Comparison of ENCODE assay signal across 15 cellular contexts in the genomic region with DNA sequence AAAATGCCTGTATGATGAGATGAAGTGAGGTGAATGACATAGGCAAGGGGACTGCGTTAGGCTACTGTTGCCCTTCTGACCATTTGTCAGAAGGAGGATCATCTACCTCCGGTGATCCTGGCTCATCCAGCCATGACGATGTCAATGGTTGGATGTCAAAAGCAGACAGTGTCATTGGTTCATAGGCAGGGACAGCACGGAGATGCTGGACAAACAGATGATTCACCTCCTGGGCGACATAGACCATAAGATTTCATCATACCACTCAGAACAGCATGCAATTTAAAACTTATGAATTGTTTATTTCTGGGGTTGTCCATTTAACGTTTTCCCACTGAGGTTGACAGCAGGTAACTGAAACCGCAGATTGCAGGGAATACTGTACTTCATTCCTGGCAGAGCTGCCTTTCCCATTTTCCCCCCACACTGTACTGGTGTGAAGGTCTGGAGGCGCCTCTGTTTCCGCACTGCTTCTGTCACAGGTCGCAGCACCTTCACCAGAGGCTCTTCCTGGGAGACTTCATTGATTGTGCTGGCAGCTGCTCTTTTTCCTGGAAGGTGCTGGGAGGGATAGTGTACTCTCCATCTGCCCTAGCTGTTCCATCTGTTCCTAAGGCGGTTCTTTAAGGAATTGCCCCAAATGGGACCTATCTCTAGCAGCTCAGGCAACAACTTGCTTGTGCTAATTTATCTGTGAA. TPM values are rescaled to one million over a fixed set of nuclear protein-coding genes. Genes with fewer than 3 reads are reported as not detected.
DNase-seq lines count a peak whose midpoint lies in the region; ATAC-seq, FAIRE-seq and TF ChIP-seq lines count a peak whose summit lies in the region.
"Had no signal": no experiment of that assay in that cellular context is flagged by ENCODE, and none has a peak within 500 bp of the region (broad histone marks: within the 10 kb centered on the region; RNA-seq: fewer than 3 reads in every experiment).

No MANE protein-coding gene starts in this region.

- H3K9ac ChIP-seq in K562 (ENCODE audit: insufficient read depth in 1 of 2, low read depth in 2 of 2, low read length in 2 of 2): no peak overlapping the region

- POLR2A ChIA-PET in K562 (lab: Yijun Ruan, JAX): no interaction called here

- 29% methylated on average over 11 of the region's 11 CpGs for WGBS in K562 (ENCODE audit: insufficient coverage, low coverage, missing lambda C conversion rate)

- H3K4me2 ChIP-seq in K562 (ENCODE audit: insufficient read depth, low read length): peak overlapping the region; percentile 25

- in situ Hi-C loops in K562 (cut with MboI): no loop called here

- peaks cover 0 to 7% of the 10 kb centered on the region in 2 experiments; a peak in 3 of 5 replicates for H3K4me1 ChIP-seq in K562 (replicated peaks in 1 of 2; ENCODE audit: control insufficient read depth in 2 of 2, insufficient read depth in 2 of 2, low read length in 2 of 2)

- CTCF ChIA-PET in K562 (lab: Yijun Ruan, JAX; ENCODE audit: low intra/inter-chr PET ratio): interaction anchor here (0.5 kb wide), 1 partner anchor 9 kb away, joined by 3 read pairs; no protein-coding TSS in a partner anchor

- H3K4me3 ChIP-seq in K562: no peak overlapping the region
- H3K4me3 ChIP-seq: suprapubic skin had no signal

- DNase-seq in NCI-H2029 (lab: John Stamatoyannopoulos, UW) (peak; percentile 23), NCI-H2029 treated with DMSO at 0.1 percent for 48 hours (lab: John Stamatoyannopoulos, UW) (no peak), MV-4-11 (lab: John Stamatoyannopoulos, UW) (peak; percentile 46), K562 (ENCODE audit: extremely low read depth in 1 of 4, low spot score in 3 of 4) (peak in 1 of 4 experiments; percentile 34), mucosa of gallbladder (ENCODE audit: low spot score) (peak; percentile 19), immature natural killer cell (no peak)
- DNase-seq: activated CD4-positive, alpha-beta T cell treated with anti-CD3 and anti-CD28 coated beads, Interleukin-2, amount 50 U/mL, for 4 hours; CD8-positive, alpha-beta memory T cell; effector memory CD8-positive, alpha-beta T cell; KBM-7 had no signal

- H3K27me3 Mint-ChIP-seq in immature natural killer cell (ENCODE audit: low read depth in 3 of 3): peaks cover 0 to 2% (median 1%) of the 10 kb centered on the region in 3 donors
- H3K27me3 Mint-ChIP-seq: CD8-positive, alpha-beta memory T cell; effector memory CD8-positive, alpha-beta T cell had no signal

- TF ChIP-seq RAD21 in K562 (CRISPR knock-in tag; conservative IDR thresholded peaks at IDR 0.05 in 1 of 2, IDR thresholded peaks at IDR 0.05 in 1 of 2): no peak

- peaks cover 3 to 8% (median 5%) of the 10 kb centered on the region in 3 donors for H3K36me3 Mint-ChIP-seq in immature natural killer cell
- H3K36me3 Mint-ChIP-seq: natural killer cell treated with Interleukin-12 subunit alpha and Interleukin-12 subunit beta and Interleukin-15 and Interleukin-18, amount 100 ng/mL, for 72 hours had no signal

- H3K9me3 ChIP-seq in K562 (replicated peaks; ENCODE audit: control insufficient read depth, insufficient read depth, low read depth, low read length): no peaks in the 10 kb centered on the region
- H3K9me3 ChIP-seq: suprapubic skin had no signal

- no peaks in the 10 kb centered on the region for H3K9me1 ChIP-seq in K562 (ENCODE audit: control insufficient read depth, insufficient read depth, low read length)

- H3K4me3 Mint-ChIP-seq in immature natural killer cell: no peak overlapping the region
- H3K4me3 Mint-ChIP-seq: CD8-positive, alpha-beta memory T cell; effector memory CD8-positive, alpha-beta T cell; natural killer cell treated with Interleukin-12 subunit alpha and Interleukin-12 subunit beta and Interleukin-15 and Interleukin-18, amount 100 ng/mL, for 72 hours had no signal

- H3K4me1 Mint-ChIP-seq in immature natural killer cell: no peaks in the 10 kb centered on the region

- no TSS peak for BruUV-seq in K562 (replicated peaks; lab: Mats Ljungman, UMichigan)

- no peaks in the 10 kb centered on the region for H3K36me3 ChIP-seq in K562 (ENCODE audit: control insufficient read depth, insufficient read depth, low read length)

- H4K20me1 ChIP-seq in K562 (replicated peaks; ENCODE audit: control insufficient read depth, insufficient read depth, low read length): no peaks in the 10 kb centered on the region

- no peaks in the 10 kb centered on the region for H3K27me3 ChIP-seq in K562 (ENCODE audit: control insufficient read depth in 2 of 2, insufficient read depth in 2 of 2, low read length in 2 of 2)
- H3K27me3 ChIP-seq: suprapubic skin had no signal

- intact Hi-C loops in K562 (cut with micrococcal nuclease): no loop called here

- FAIRE-seq in K562 (lab: Jason Lieb, UNC): peak; percentile 61

- TF ChIP-seq CTCF in K562 (IDR thresholded peaks at IDR 0.05 in 2 of 3, conservative IDR thresholded peaks at IDR 0.05 in 1 of 3; ENCODE audit: insufficient read depth in 2 of 3, low read depth in 1 of 3, low read length in 3 of 3): no peak

- H2AFZ ChIP-seq in K562 (ENCODE audit: low read depth, low read length): no peak overlapping the region

- peak; percentile 87 for ATAC-seq in K562
- no peak for ATAC-seq in GM19463 (IDR thresholded peaks at IDR 0.05; ENCODE audit: unreplicated experiment)
- ATAC-seq in GM19324 (IDR thresholded peaks at IDR 0.05; ENCODE audit: low FRiP score, unreplicated experiment): no peak
- ATAC-seq: effector memory CD8-positive, alpha-beta T cell; natural killer cell treated with Interleukin-12 subunit alpha and Interleukin-12 subunit beta and Interleukin-15 and Interleukin-18, amount 100 ng/mL, for 72 hours had no signal

- no peaks in the 10 kb centered on the region for H3K9me3 Mint-ChIP-seq in immature natural killer cell
- H3K9me3 Mint-ChIP-seq: natural killer cell treated with Interleukin-12 subunit alpha and Interleukin-12 subunit beta and Interleukin-15 and Interleukin-18, amount 100 ng/mL, for 72 hours had no signal

- TF ChIP-seq POLR2A in K562 (conservative IDR thresholded peaks at IDR 0.05): no peak

- no peak overlapping the region for H3K27ac Mint-ChIP-seq in immature natural killer cell
- H3K27ac Mint-ChIP-seq: CD8-positive, alpha-beta memory T cell; natural killer cell treated with Interleukin-12 subunit alpha and Interleukin-12 subunit beta and Interleukin-15 and Interleukin-18, amount 100 ng/mL, for 72 hours had no signal

- no peak for TF ChIP-seq EP300 in K562 (IDR thresholded peaks at IDR 0.05; ENCODE audit: low read length)

- H3K79me2 ChIP-seq in K562 (ENCODE audit: control insufficient read depth, insufficient read depth, low read length): no peaks in the 10 kb centered on the region

- no peak overlapping the region for H3K27ac ChIP-seq in K562 (ENCODE audit: extremely low read depth, low read depth, low read length)
- H3K27ac ChIP-seq: 22Rv1, suprapubic skin had no signal

RNA-seq across cellular contexts. Expression of gene TMOD3, which starts 32.5 kb away (rescaled TPM):
- total RNA-seq in K562 (2011; cell fraction: chromatin; rRNA removed; ENCODE audit: low replicate concordance): 24.8 and 43.8 TPM in 2 replicates
- total RNA-seq in K562 (2011; cell fraction: nucleolus; rRNA removed): 10.7 and 12.5 TPM in 2 replicates
- total RNA-seq in K562 (2011; cell fraction: nucleoplasm; rRNA removed): 21.0 and 49.5 TPM in 2 replicates
- 30.9 and 34.5 TPM in 2 replicates for total RNA-seq in K562 (2014; rRNA removed)
- total RNA-seq in K562 (2014; rRNA removed; fragmentation: Illumina TruSeq; extraction: Trizol): 39.4 and 40.8 TPM in 2 replicates
- 44.0 and 44.4 TPM in 2 replicates for total RNA-seq in K562 (2015; rRNA removed; fragmentation: Illumina TruSeq; extraction: Trizol)
- total RNA-seq in K562 (2021): 42.7 and 45.0 TPM in 2 replicates
- polyA plus RNA-seq in K562 (2011; rRNA removed): 20.0 and 26.4 TPM in 2 replicates
- 4.8 and 10.4 TPM in 2 replicates for polyA plus RNA-seq in K562 (2011; cell fraction: cytosol; rRNA removed)
- 11.4 and 14.8 TPM in 2 replicates for polyA plus RNA-seq in K562 (2011; cell fraction: nucleus; rRNA removed)
- 14.0 and 15.3 TPM in 2 replicates for polyA plus RNA-seq in K562 (2012)
- polyA plus RNA-seq in K562 (2014; fragmentation: Illumina TruSeq; extraction: Trizol): 26.3 and 30.9 TPM in 2 replicates
- polyA plus RNA-seq in K562 (2014; fragmentation: Nextera tagmentation; extraction: Ambion mirVana): 10 to 100 TPM in 1 of 2 experiments, 1 to 10 TPM in 1; 6.8 to 12.0 TPM
- polyA plus RNA-seq in K562 (2014; rRNA removed): 21.1 and 22.6 TPM in 2 replicates
- 40.7 and 47.9 TPM in 2 replicates for polyA minus RNA-seq in K562 (2011; rRNA and poly(A)+ RNA removed)
- polyA minus RNA-seq in K562 (2011; cell fraction: cytosol; rRNA and poly(A)+ RNA removed): 9.8 and 14.3 TPM in 2 replicates
- 7.5 and 10.4 TPM in 2 replicates for polyA minus RNA-seq in K562 (2011; cell fraction: nucleus; rRNA and poly(A)+ RNA removed)
- 37.4 TPM for total RNA-seq in mucosa of gallbladder
- polyA plus RNA-seq in immature natural killer cell: 10 to 100 TPM; 28.9 to 50.9 (median 38.7) TPM

RNA-seq across cellular contexts. Expression of gene TMOD2, which starts 45.5 kb away (rescaled TPM):
- total RNA-seq in K562 (2011; cell fraction: chromatin; rRNA removed; ENCODE audit: low replicate concordance): 3.1 and 8.1 TPM in 2 replicates
- total RNA-seq in K562 (2011; cell fraction: nucleolus; rRNA removed): 0.83 and 1.4 TPM in 2 replicates
- total RNA-seq in K562 (2011; cell fraction: nucleoplasm; rRNA removed): 5.7 and 14.4 TPM in 2 replicates
- total RNA-seq in K562 (2014; rRNA removed): 2.2 TPM in 2 replicates
- total RNA-seq in K562 (2014; rRNA removed; fragmentation: Illumina TruSeq; extraction: Trizol): 3.8 and 4.8 TPM in 2 replicates
- total RNA-seq in K562 (2015; rRNA removed; fragmentation: Illumina TruSeq; extraction: Trizol): 3.3 and 3.6 TPM in 2 replicates
- total RNA-seq in K562 (2021): 3.2 and 3.4 TPM in 2 replicates
- polyA plus RNA-seq in K562 (2011; rRNA removed): 2.3 and 3.6 TPM in 2 replicates
- 0.57 and 1.1 TPM in 2 replicates for polyA plus RNA-seq in K562 (2011; cell fraction: cytosol; rRNA removed)
- polyA plus RNA-seq in K562 (2011; cell fraction: nucleus; rRNA removed): 2.7 and 2.9 TPM in 2 replicates
- 1.7 and 4.4 TPM in 2 replicates for polyA plus RNA-seq in K562 (2012)
- polyA plus RNA-seq in K562 (2014; fragmentation: Illumina TruSeq; extraction: Trizol): 2.7 and 3.0 TPM in 2 replicates
- polyA plus RNA-seq in K562 (2014; fragmentation: Nextera tagmentation; extraction: Ambion mirVana): under 1 TPM; 0.49 to 0.85 TPM
- polyA plus RNA-seq in K562 (2014; rRNA removed): 2.1 and 3.3 TPM in 2 replicates
- 2.3 and 3.5 TPM in 2 replicates for polyA minus RNA-seq in K562 (2011; rRNA and poly(A)+ RNA removed)
- 0.91 and 1.7 TPM in 2 replicates for polyA minus RNA-seq in K562 (2011; cell fraction: cytosol; rRNA and poly(A)+ RNA removed)
- 1.8 and 1.9 TPM in 2 replicates for polyA minus RNA-seq in K562 (2011; cell fraction: nucleus; rRNA and poly(A)+ RNA removed)
- total RNA-seq in mucosa of gallbladder: 14.0 TPM
- polyA plus RNA-seq in immature natural killer cell: under 1 TPM; 0.18 to 0.27 (median 0.23) TPM

RNA-seq across cellular contexts. Expression of gene LYSMD2, which starts 59.5 kb away (rescaled TPM):
- total RNA-seq in K562 (2011; cell fraction: chromatin; rRNA removed; ENCODE audit: low replicate concordance): 2.4 and 7.0 TPM in 2 replicates
- 2.8 and 3.2 TPM in 2 replicates for total RNA-seq in K562 (2011; cell fraction: nucleolus; rRNA removed)
- 3.1 and 5.4 TPM in 2 replicates for total RNA-seq in K562 (2011; cell fraction: nucleoplasm; rRNA removed)
- total RNA-seq in K562 (2014; rRNA removed) (8.8 and 10.9 TPM in 2 replicates), K562 (2014; rRNA removed; fragmentation: Illumina TruSeq; extraction: Trizol) (13.6 and 14.2 TPM in 2 replicates), K562 (2015; rRNA removed; fragmentation: Illumina TruSeq; extraction: Trizol) (11.2 and 11.3 TPM in 2 replicates), K562 (2021) (9.7 and 10.3 TPM in 2 replicates), mucosa of gallbladder (18.2 TPM)
- polyA plus RNA-seq in K562 (2011; rRNA removed) (11.3 and 30.3 TPM in 2 replicates), K562 (2014; fragmentation: Illumina TruSeq; extraction: Trizol) (7.9 and 9.5 TPM in 2 replicates), K562 (2014; fragmentation: Nextera tagmentation; extraction: Ambion mirVana) (1 to 10 TPM; 4.3 to 4.8 TPM), K562 (2014; rRNA removed) (9.8 and 10.7 TPM in 2 replicates), immature natural killer cell (10 to 100 TPM; 24.9 to 36.2 (median 33.6) TPM)
- polyA plus RNA-seq in K562 (2011; cell fraction: cytosol; rRNA removed): 6.9 and 16.4 TPM in 2 replicates
- 4.8 and 5.0 TPM in 2 replicates for polyA plus RNA-seq in K562 (2011; cell fraction: nucleus; rRNA removed)
- 11.4 and 11.6 TPM in 2 replicates for polyA plus RNA-seq in K562 (2012)
- 4.8 and 8.9 TPM in 2 replicates for polyA minus RNA-seq in K562 (2011; rRNA and poly(A)+ RNA removed)
- polyA minus RNA-seq in K562 (2011; cell fraction: cytosol; rRNA and poly(A)+ RNA removed): 2.9 and 6.2 TPM in 2 replicates
- polyA minus RNA-seq in K562 (2011; cell fraction: nucleus; rRNA and poly(A)+ RNA removed): 2.0 and 3.6 TPM in 2 replicates

Comparison
In these comparisons a context has a peak if more than half of its experiments do, and no peak if none do; other contexts are left out.
1. DNase-seq: peak in NCI-H2029 (single experiment), MV-4-11 (single experiment) and mucosa of gallbladder (single experiment); none in NCI-H2029 treated with DMSO at 0.1 percent for 48 hours (single experiment) and immature natural killer cell (0 of 3).